ENCODE assay signal across 23 cellular contexts in the genomic region with DNA sequence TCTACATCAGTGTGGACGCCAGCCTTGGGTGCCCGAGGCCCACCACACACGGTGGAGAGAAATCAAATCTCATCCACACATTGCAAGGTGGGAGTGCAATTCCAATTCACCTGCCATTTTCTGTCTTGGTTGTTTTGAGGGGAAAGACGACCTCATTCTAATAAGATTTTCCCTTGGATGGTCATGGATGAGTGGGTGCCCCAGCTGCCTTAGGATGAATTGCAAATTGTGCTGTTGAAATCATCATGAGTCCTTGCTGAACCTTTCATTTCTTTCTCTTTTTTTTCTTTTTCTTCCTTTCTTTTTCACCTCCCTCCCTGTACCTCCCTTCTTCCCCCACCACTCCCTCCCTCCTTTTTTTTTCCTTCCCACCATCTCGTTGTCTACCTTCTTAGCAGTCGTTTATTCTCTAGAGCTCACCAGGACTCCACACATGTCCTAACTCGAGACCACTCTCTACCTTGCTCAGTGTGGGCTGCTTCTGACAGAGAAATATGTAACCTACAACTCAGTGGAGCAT.
"Had no signal": no experiment of that assay in that cellular context is flagged by ENCODE, and none has a peak within 500 bp of the region (broad histone marks: within the 10 kb centered on the region; RNA-seq: fewer than 3 reads in every experiment).

No MANE protein-coding gene starts in this region.

- H3K36me3 ChIP-seq: brain microvascular endothelial cell, cardiac muscle cell had no signal

- DNase-seq: activated CD4-positive, alpha-beta T cell treated with anti-CD3 and anti-CD28 coated beads for 48 hours; activated CD4-positive, alpha-beta T cell treated with anti-CD3 and anti-CD28 coated beads, Interleukin-2, amount 50 U/mL, for 48 hours; activated CD8-positive, alpha-beta memory T cell treated with anti-CD3 and anti-CD28 coated beads, Interleukin-2, amount 10 ng/mL, durations not matched to agents 7 days and 5 days; activated gamma-delta T cell treated with Interleukin-2 at 50 U/mL for 16 hours; activated naive CD4-positive, alpha-beta T cell treated with anti-CD3 and anti-CD28 coated beads, Interleukin-2, amount 10 ng/mL, durations not matched to agents 7 days and 5 days; activated naive CD8-positive, alpha-beta T cell treated with anti-CD3 and anti-CD28 coated beads for 36 hours; activated T-cell treated with anti-CD3 and anti-CD28 coated beads, Interleukin-2, amount 50 U/mL, for 24 hours; brain microvascular endothelial cell; Kasumi-1; NCI-H1105 treated with DMSO at 0.1 percent for 48 hours; NCI-H1436 treated with DMSO at 0.1 percent for 48 hours; NCI-H1930; NCI-H510A treated with DMSO at 0.1 percent for 48 hours; NCI-H748 treated with DMSO at 0.1 percent for 48 hours; NK-92 treated with Interleukin-12 subunit alpha and Interleukin-12 subunit beta, amount 100 ng/mL, for 24 hours; OCI-M1; RPMI8226; T-cell; T-helper 2 cell; T1000 had no signal

- H3K36me3 Mint-ChIP-seq: activated CD8-positive, alpha-beta memory T cell treated with anti-CD3 and anti-CD28 coated beads, Interleukin-2, amount 10 ng/mL, durations not matched to agents 7 days and 5 days; activated naive CD4-positive, alpha-beta T cell treated with anti-CD3 and anti-CD28 coated beads, Interleukin-2, amount 10 ng/mL, durations not matched to agents 7 days and 5 days; activated naive CD8-positive, alpha-beta T cell treated with anti-CD3 and anti-CD28 coated beads for 36 hours; T-cell had no signal

- H3K9me3 Mint-ChIP-seq: activated naive CD4-positive, alpha-beta T cell treated with anti-CD3 and anti-CD28 coated beads, Interleukin-2, amount 10 ng/mL, durations not matched to agents 7 days and 5 days; activated naive CD8-positive, alpha-beta T cell treated with anti-CD3 and anti-CD28 coated beads for 36 hours; activated T-cell treated with anti-CD3 and anti-CD28 coated beads, Interleukin-2, amount 50 U/mL, for 24 hours; T-cell had no signal

- H3K4me3 ChIP-seq: cardiac muscle cell, SK-N-MC had no signal

- H3K27ac Mint-ChIP-seq: activated CD8-positive, alpha-beta memory T cell treated with anti-CD3 and anti-CD28 coated beads, Interleukin-2, amount 10 ng/mL, durations not matched to agents 7 days and 5 days; activated naive CD4-positive, alpha-beta T cell treated with anti-CD3 and anti-CD28 coated beads, Interleukin-2, amount 10 ng/mL, durations not matched to agents 7 days and 5 days; activated naive CD8-positive, alpha-beta T cell treated with anti-CD3 and anti-CD28 coated beads for 36 hours; activated T-cell treated with anti-CD3 and anti-CD28 coated beads, Interleukin-2, amount 50 U/mL, for 24 hours; T-cell had no signal

- H3K27ac ChIP-seq: brain microvascular endothelial cell, SK-N-MC, VCaP had no signal

- H3K4me3 Mint-ChIP-seq: activated CD8-positive, alpha-beta memory T cell treated with anti-CD3 and anti-CD28 coated beads, Interleukin-2, amount 10 ng/mL, durations not matched to agents 7 days and 5 days; activated naive CD4-positive, alpha-beta T cell treated with anti-CD3 and anti-CD28 coated beads, Interleukin-2, amount 10 ng/mL, durations not matched to agents 7 days and 5 days; activated naive CD8-positive, alpha-beta T cell treated with anti-CD3 and anti-CD28 coated beads for 36 hours; activated T-cell treated with anti-CD3 and anti-CD28 coated beads, Interleukin-2, amount 50 U/mL, for 24 hours; T-cell had no signal

- H3K4me1 Mint-ChIP-seq: activated naive CD8-positive, alpha-beta T cell treated with anti-CD3 and anti-CD28 coated beads for 36 hours; T-cell had no signal
